In genomic region chr15:68634122-68634482, GRCh38 we compare ENCODE assay signal across 15 cellular contexts. TPM values are rescaled to one million over a fixed set of nuclear protein-coding genes. Genes with fewer than 3 reads are reported as not detected.
A peak's percentile ranks its signal among the peaks of the same experiment; 100 is the strongest.
DNase-seq lines count a peak whose midpoint lies in the region; ATAC-seq and TF ChIP-seq lines count a peak whose summit lies in the region.
"Had no signal": no experiment of that assay in that cellular context is flagged by ENCODE, and none has a peak within 500 bp of the region (broad histone marks: within the 10 kb centered on the region; RNA-seq: fewer than 3 reads in every experiment).

No MANE protein-coding gene starts in this region.

- intact Hi-C loops in left ventricle myocardium inferior (cut with micrococcal nuclease) (no loop called here), Right ventricle myocardium superior (cut with DNase I) (no loop called here), activated B cell treated with CpG ODN at 0.5 μM for 24 hours (cut with micrococcal nuclease) (loop anchor here (5.0 kb wide), 1 partner anchor 38 kb away; no protein-coding TSS in a partner anchor)

- no peaks in the 10 kb centered on the region for H3K27me3 Mint-ChIP-seq in activated B cell treated with CpG ODN at 0.5 μM for 24 hours
- no peaks in the 10 kb centered on the region for H3K27me3 Mint-ChIP-seq in neural crest cell (ENCODE audit: low read depth)
- H3K27me3 Mint-ChIP-seq: CD4-positive, alpha-beta T cell had no signal

- H3K27ac Mint-ChIP-seq in activated B cell treated with CpG ODN at 0.5 μM for 24 hours (no peak overlapping the region), neural crest cell (ENCODE audit: unreplicated experiment) (peak overlapping the region; percentile 43)
- H3K27ac Mint-ChIP-seq: CD4-positive, alpha-beta T cell; GM23338 had no signal

- POLR2A ChIA-PET in activated B cell treated with CpG ODN at 0.5 μM for 24 hours (lab: Charles Lee), result no interaction called here

- peak overlapping the region; percentile 71 for H3K27ac ChIP-seq in left ventricle myocardium inferior (replicated peaks)
- H3K27ac ChIP-seq: 22Rv1 had no signal

- no peak overlapping the region for H3K4me3 ChIP-seq in left ventricle myocardium inferior
- H3K4me3 ChIP-seq: GM12878, GM23338 had no signal

- no peaks in the 10 kb centered on the region for H3K36me3 Mint-ChIP-seq in activated B cell treated with CpG ODN at 0.5 μM for 24 hours (ENCODE audit: low read depth)
- no peaks in the 10 kb centered on the region for H3K36me3 Mint-ChIP-seq in neural crest cell (ENCODE audit: low read depth)

- H3K9me3 Mint-ChIP-seq in activated B cell treated with CpG ODN at 0.5 μM for 24 hours (no peaks in the 10 kb centered on the region), neural crest cell (no peaks in the 10 kb centered on the region)
- H3K9me3 Mint-ChIP-seq: CD4-positive, alpha-beta T cell; GM23338 had no signal

- H3K4me3 Mint-ChIP-seq in activated B cell treated with CpG ODN at 0.5 μM for 24 hours (peak overlapping the region; percentile 19), neural crest cell (peak overlapping the region; percentile 22)
- H3K4me3 Mint-ChIP-seq: CD4-positive, alpha-beta T cell; GM23338 had no signal

- H3K4me1 ChIP-seq in left ventricle myocardium inferior, result peaks cover 95% of the 10 kb centered on the region

- no peaks in the 10 kb centered on the region for H3K9me3 ChIP-seq in left ventricle myocardium inferior (replicated peaks)

- no peak for TF ChIP-seq CTCF in left ventricle myocardium inferior (IDR thresholded peaks at IDR 0.05; ENCODE audit: borderline replicate concordance)
- TF ChIP-seq CTCF in activated B cell treated with CpG ODN at 0.5 μM for 24 hours (IDR thresholded peaks at IDR 0.05), result no peak
- no peak for TF ChIP-seq CTCF in neural crest cell (conservative IDR thresholded peaks at IDR 0.05)

- no peaks in the 10 kb centered on the region for H3K27me3 ChIP-seq in left ventricle myocardium inferior (ENCODE audit: low read depth)

- no peaks in the 10 kb centered on the region for H3K36me3 ChIP-seq in left ventricle myocardium inferior

- CTCF ChIA-PET in activated B cell treated with CpG ODN at 0.5 μM for 24 hours (lab: Charles Lee), result interaction anchor here (1.2 to 1.7 kb wide), 2 partner anchors 32 to 77 kb away, joined by 3 read pairs; no protein-coding TSS in a partner anchor

- peaks cover 94% of the 10 kb centered on the region for H3K4me1 Mint-ChIP-seq in activated B cell treated with CpG ODN at 0.5 μM for 24 hours
- peaks cover 40% of the 10 kb centered on the region for H3K4me1 Mint-ChIP-seq in neural crest cell

- no peak for DNase-seq in left ventricle myocardium inferior
- DNase-seq in Right ventricle myocardium superior, result no peak
- no peak for DNase-seq in activated B cell treated with CpG ODN at 0.5 μM for 24 hours
- no peak for DNase-seq in neural crest cell (ENCODE audit: low read depth, low spot score)
- no peak for DNase-seq in NCI-H69 (lab: John Stamatoyannopoulos, UW)
- DNase-seq in stimulated activated CD4-positive, alpha-beta T cell treated with anti-CD3 and anti-CD28 coated beads, Interleukin-1b, Interleukin-23, amount 100 ng/mL, for 48 hours, result no peak
- DNase-seq: Calu3; CD4-positive, alpha-beta T cell; DMS 273 treated with DMSO at 0.1 percent for 48 hours; H7 had no signal

- ATAC-seq in Right ventricle myocardium superior (ENCODE audit: poor library complexity) (no peak), activated B cell treated with CpG ODN at 0.5 μM for 24 hours (ENCODE audit: low read depth) (no peak), GM19351 (IDR thresholded peaks at IDR 0.05; ENCODE audit: unreplicated experiment) (no peak)
- ATAC-seq: GM12878, GM23338 had no signal

RNA-seq across cellular contexts. Expression of gene CORO2B, which starts 55.3 kb away (rescaled TPM):
- total RNA-seq in left ventricle myocardium inferior (5.0 TPM), Right ventricle myocardium superior (6.6 TPM), activated B cell treated with CpG ODN at 0.5 μM for 24 hours (0.64 and 1.0 TPM in 2 replicates), neural crest cell (21.3 and 23.1 TPM in 2 replicates)
- total RNA-seq: CD4-positive, alpha-beta T cell; G401 had no signal
